8 cellular contexts compared by ENCODE assay signal in genomic region chr9:95425910-95426551, GRCh38.
DNase-seq lines count a peak whose midpoint lies in the region; TF ChIP-seq lines count a peak whose summit lies in the region.

No MANE protein-coding gene starts in this region.

- H3K79me2 ChIP-seq in MM.1S (ENCODE audit: low read length): peaks cover 15% of the 10 kb centered on the region; the same call in 1 of the 2 replicates

- 20% methylated on average over 11 of the region's 11 CpGs for WGBS in liver
- 25 to 26% methylated on average over 7 to 11 of the region's 11 CpGs for WGBS in transverse colon (ENCODE audit: low coverage in 1 of 2), 2 donors

- peak overlapping the region; percentile 84 for H3K4me3 ChIP-seq in MM.1S (ENCODE audit: low read length)
- H3K4me3 ChIP-seq in astrocyte of the spinal cord (ENCODE audit: low read depth, low read length): peak overlapping the region; percentile 35
- H3K4me3 ChIP-seq in liver (ENCODE audit: low read depth in 1 of 3, low read length in 3 of 3): peak overlapping the region; percentile 15 to 58 (median 35)
- peak overlapping the region; percentile 21 to 52 (median 38) for H3K4me3 ChIP-seq in transverse colon

- H3K4me1 ChIP-seq in MM.1S (ENCODE audit: low read length) (no peaks in the 10 kb centered on the region), liver (ENCODE audit: control insufficient read depth in 4 of 4, insufficient read depth in 4 of 4, low read length in 3 of 4) (peaks cover 0 to 13% (median 2%) of the 10 kb centered on the region in 4 donors), transverse colon (peaks cover 8 to 15% (median 8%) of the 10 kb centered on the region in 4 donors)

- peaks cover 15% of the 10 kb centered on the region for H3F3A ChIP-seq in MM.1S (ENCODE audit: insufficient read depth, low read length)

- H3K9me3 ChIP-seq in MM.1S (replicated peaks; ENCODE audit: insufficient read depth, low read length): 0 out of 2 replicates have a peak, but pooled peaks cover 2% of the 10 kb centered on the region
- H3K9me3 ChIP-seq in liver (ENCODE audit: control insufficient read depth in 4 of 4, low read length in 3 of 4): peaks cover 4 to 16% (median 12%) of the 10 kb centered on the region in 4 donors
- peaks cover 14 to 18% of the 10 kb centered on the region in 2 donors for H3K9me3 ChIP-seq in transverse colon

- DNase-seq in NCI-H345 treated with DMSO at 0.1 percent for 48 hours (lab: John Stamatoyannopoulos, UW; ENCODE audit: unreplicated experiment) (peak; percentile 10), NCI-H345 (lab: John Stamatoyannopoulos, UW) (no peak), MM.1S (peak; percentile 42), astrocyte of the spinal cord (ENCODE audit: low read depth, low spot score) (peak; percentile 32), transverse colon (peak; percentile 33), substantia nigra (lab: John Stamatoyannopoulos, UW) (no peak)
- DNase-seq in stimulated activated naive CD4-positive, alpha-beta T cell (lab: John Stamatoyannopoulos, UW): no peak

- H3K27ac ChIP-seq in MM.1S (ENCODE audit: low read length) (peak overlapping the region; percentile 90), liver (ENCODE audit: low read depth in 1 of 2, low read length in 2 of 2) (peak overlapping the region; percentile 5 to 86), transverse colon (peak overlapping the region; percentile 75 to 87 (median 86)), substantia nigra (ENCODE audit: low read depth, low read length, poor library complexity, severe bottlenecking) (no peak overlapping the region)

- no peak for TF ChIP-seq POLR2A in transverse colon (IDR thresholded peaks at IDR 0.05)

- H3K27me3 ChIP-seq in MM.1S (replicated peaks; ENCODE audit: insufficient read depth, low read length) (no peaks in the 10 kb centered on the region), liver (ENCODE audit: control insufficient read depth in 4 of 4, insufficient read depth in 4 of 4, low read length in 3 of 4) (no peaks in the 10 kb centered on the region), transverse colon (no peaks in the 10 kb centered on the region)

- intact Hi-C loops in transverse colon (cut with DNase I; ENCODE audit: low total_unique reads): loop anchor here (1.0 to 10.0 kb wide), 2 partner anchors 61 to 74 kb away; no protein-coding TSS in a partner anchor

- peak overlapping the region; percentile 85 for H3K4me2 ChIP-seq in MM.1S (ENCODE audit: low read depth, low read length)

- in situ Hi-C loops in astrocyte of the spinal cord (cut with HindIII; ENCODE audit: low sequenced_read_pairs): no loop called here
- in situ Hi-C loops in transverse colon (cut with MboI; ENCODE audit: low pct_ligation_motif_present in 1 of 4, low pct_unique_long_range_greater_than_20kb in 1 of 4, low sequenced_read_pairs in 3 of 4): no loop called here

- no peak for TF ChIP-seq EP300 in transverse colon (IDR thresholded peaks at IDR 0.05; ENCODE audit: low read depth)

- H3K9ac ChIP-seq in MM.1S (ENCODE audit: low read length) (peak overlapping the region; percentile 94), liver (ENCODE audit: low read depth in 1 of 2, low read length in 2 of 2) (peak overlapping the region; percentile 30 to 75)

- peaks cover 17% of the 10 kb centered on the region for H3K36me3 ChIP-seq in MM.1S (replicated peaks; ENCODE audit: insufficient read depth, low read length)
- peaks cover 0 to 6% (median 3%) of the 10 kb centered on the region in 4 donors for H3K36me3 ChIP-seq in liver (ENCODE audit: control insufficient read depth in 4 of 4, insufficient read depth in 3 of 4, low read depth in 1 of 4, low read length in 3 of 4)
- no peaks in the 10 kb centered on the region for H3K36me3 ChIP-seq in transverse colon

- no peak for TF ChIP-seq RAD21 in liver (IDR thresholded peaks at IDR 0.05)

- H4K20me1 ChIP-seq in MM.1S (ENCODE audit: insufficient read depth, low read length): no peaks in the 10 kb centered on the region

- no peaks in the 10 kb centered on the region for H3K9me2 ChIP-seq in MM.1S (replicated peaks; ENCODE audit: insufficient read depth, low read length)

- TF ChIP-seq CTCF in MM.1S (IDR thresholded peaks at IDR 0.05; ENCODE audit: low read length) (no peak), astrocyte of the spinal cord (IDR thresholded peaks at IDR 0.05; ENCODE audit: low read depth, low read length) (no peak), liver (IDR thresholded peaks at IDR 0.05; ENCODE audit: low read depth, low read length, missing input control) (no peak), transverse colon (IDR thresholded peaks at IDR 0.05) (no peak)

- H2AFZ ChIP-seq in MM.1S (ENCODE audit: low read length): peak overlapping the region; percentile 82

TF ChIP-seq in liver, 16 proteins besides CTCF, POLR2A, EP300 and RAD21:
- no peak for TF ChIP-seq SP1 (IDR thresholded peaks at IDR 0.05)
- TF ChIP-seq EGR1 (IDR thresholded peaks at IDR 0.05; ENCODE audit: low read depth in 2 of 2): no peak
- TF ChIP-seq GABPA (IDR thresholded peaks at IDR 0.05 in 1 of 2, conservative IDR thresholded peaks at IDR 0.05 in 1 of 2): no peak
- no peak for TF ChIP-seq NR2F2 (IDR thresholded peaks at IDR 0.05)
- no peak for TF ChIP-seq HNF4A (conservative IDR thresholded peaks at IDR 0.05)
- no peak for TF ChIP-seq TAF1 (conservative IDR thresholded peaks at IDR 0.05)
- no peak for TF ChIP-seq RXRA (IDR thresholded peaks at IDR 0.05)
- no peak for TF ChIP-seq ZBTB33 (IDR thresholded peaks at IDR 0.05)
- TF ChIP-seq JUND (IDR thresholded peaks at IDR 0.05): no peak
- TF ChIP-seq HNF4G (IDR thresholded peaks at IDR 0.05): no peak
- no peak for TF ChIP-seq MAX (IDR thresholded peaks at IDR 0.05)
- TF ChIP-seq FOXA1 (IDR thresholded peaks at IDR 0.05): no peak
- no peak for TF ChIP-seq ATF3 (IDR thresholded peaks at IDR 0.05)
- TF ChIP-seq YY1 (IDR thresholded peaks at IDR 0.05): no peak
- no peak for TF ChIP-seq FOXA2 (IDR thresholded peaks at IDR 0.05)
- no peak for TF ChIP-seq REST (IDR thresholded peaks at IDR 0.05)

Comparison
In these comparisons a context has a peak if more than half of its experiments do, and no peak if none do; other contexts are left out.
1. DNase-seq: peak in NCI-H345 treated with DMSO at 0.1 percent for 48 hours (single experiment), MM.1S (single experiment), astrocyte of the spinal cord (single experiment) and transverse colon (single experiment); none in NCI-H345 (single experiment), stimulated activated naive CD4-positive, alpha-beta T cell (0 of 6) and substantia nigra (0 of 49).
2. Peak in every context shown above with its lines, with median percentiles within 50 percentile points of each other: H3K4me3 ChIP-seq.